ENCODE assay signal across 17 cellular contexts in genomic region chr14:92389598-92390126, GRCh38.
DNase-seq lines count a peak whose midpoint lies in the region; ATAC-seq and TF ChIP-seq lines count a peak whose summit lies in the region.
"Had no signal": no experiment of that assay in that cellular context is flagged by ENCODE, and none has a peak within 500 bp of the region (broad histone marks: within the 10 kb centered on the region; RNA-seq: fewer than 3 reads in every experiment).

No MANE protein-coding gene starts in this region.

- intact Hi-C loops in natural killer cell (cut with micrococcal nuclease): no loop called here

- H3K36me3 ChIP-seq in CD4-positive, CD25-positive, alpha-beta regulatory T cell (ENCODE audit: control insufficient read depth, insufficient read depth, low read length): no peaks in the 10 kb centered on the region
- H3K36me3 ChIP-seq in KOPT-K1 (ENCODE audit: insufficient read depth, low read length) (no peaks in the 10 kb centered on the region), adipocyte (ENCODE audit: control insufficient read depth, insufficient read depth, low read length, severe bottlenecking) (no peaks in the 10 kb centered on the region)
- H3K36me3 ChIP-seq: SJSA1 had no signal

- no peaks in the 10 kb centered on the region for H3K4me1 Mint-ChIP-seq in CD4-positive, CD25-positive, alpha-beta regulatory T cell
- H3K4me1 Mint-ChIP-seq in natural killer cell: peaks cover 13 to 16% of the 10 kb centered on the region in 2 donors
- H3K4me1 Mint-ChIP-seq: B cell had no signal

- no peaks in the 10 kb centered on the region for H3K27me3 ChIP-seq in CD4-positive, CD25-positive, alpha-beta regulatory T cell (ENCODE audit: control insufficient read depth, insufficient read depth, low read length)
- H3K27me3 ChIP-seq in adipocyte (replicated peaks; ENCODE audit: control insufficient read depth, insufficient read depth, low read length): peaks cover 6% of the 10 kb centered on the region
- H3K27me3 ChIP-seq: SJSA1 had no signal

- H3K9me3 Mint-ChIP-seq in CD4-positive, CD25-positive, alpha-beta regulatory T cell: peaks cover 0 to 1% (median 0%) of the 10 kb centered on the region in 7 donors
- H3K9me3 Mint-ChIP-seq in natural killer cell: no peaks in the 10 kb centered on the region

- H3K4me3 ChIP-seq in CD4-positive, CD25-positive, alpha-beta regulatory T cell (ENCODE audit: low read depth, low read length): no peak overlapping the region
- no peak overlapping the region for H3K4me3 ChIP-seq in adipocyte (ENCODE audit: low read length)
- H3K4me3 ChIP-seq: K562, SJSA1 had no signal

- H3K27ac ChIP-seq in CD4-positive, CD25-positive, alpha-beta regulatory T cell (ENCODE audit: insufficient read depth, low read length, poor library complexity, severe bottlenecking): no peak overlapping the region
- peak overlapping the region; percentile 62 for H3K27ac ChIP-seq in KOPT-K1 (ENCODE audit: low read depth, low read length, poor library complexity, severe bottlenecking)
- H3K27ac ChIP-seq: RWPE1, SJSA1 had no signal

- ATAC-seq in CD4-positive, CD25-positive, alpha-beta regulatory T cell (ENCODE audit: low read depth in 2 of 2): no peak
- peak in 2 of 3 donors; percentile 31 to 57 for ATAC-seq in natural killer cell
- ATAC-seq: HCT116, K562 had no signal

- H3K4me3 Mint-ChIP-seq in CD4-positive, CD25-positive, alpha-beta regulatory T cell: no peak overlapping the region
- H3K4me3 Mint-ChIP-seq in natural killer cell: no peak overlapping the region
- H3K4me3 Mint-ChIP-seq: B cell had no signal

- peak overlapping the region; percentile 6 for H3K9ac ChIP-seq in adipocyte (ENCODE audit: low read length)

- no peaks in the 10 kb centered on the region for H3K36me3 Mint-ChIP-seq in CD4-positive, CD25-positive, alpha-beta regulatory T cell
- H3K36me3 Mint-ChIP-seq in natural killer cell: no peaks in the 10 kb centered on the region

- no peaks in the 10 kb centered on the region for H3K9me3 ChIP-seq in CD4-positive, CD25-positive, alpha-beta regulatory T cell (ENCODE audit: control insufficient read depth in 2 of 2, low read length in 2 of 2)
- H3K9me3 ChIP-seq in KOPT-K1 (ENCODE audit: insufficient read depth, low read length, poor library complexity, severe bottlenecking) (no peaks in the 10 kb centered on the region), adipocyte (ENCODE audit: control insufficient read depth, low read length) (peaks cover 4% of the 10 kb centered on the region)
- H3K9me3 ChIP-seq: SJSA1 had no signal

- peak overlapping the region in 2 of 3 donors; percentile 23 to 78 for H3K27ac Mint-ChIP-seq in CD4-positive, CD25-positive, alpha-beta regulatory T cell
- H3K27ac Mint-ChIP-seq in natural killer cell: peak overlapping the region in 1 of 2 donors; percentile 69
- H3K27ac Mint-ChIP-seq: B cell had no signal

- no peak for TF ChIP-seq CTCF in natural killer cell (IDR thresholded peaks at IDR 0.05)

- H3K27me3 Mint-ChIP-seq in CD4-positive, CD25-positive, alpha-beta regulatory T cell: peaks cover 21% of the 10 kb centered on the region
- H3K27me3 Mint-ChIP-seq in natural killer cell (ENCODE audit: low read depth in 2 of 2): peaks cover 0 to 7% of the 10 kb centered on the region in 2 donors

- DNase-seq in CD4-positive, CD25-positive, alpha-beta regulatory T cell: no peak
- DNase-seq in adipocyte (ENCODE audit: low read depth): no peak
- no peak for DNase-seq in natural killer cell
- no peak for DNase-seq in NCI-H524 (lab: John Stamatoyannopoulos, UW)
- DNase-seq in iPS-NIHi11 (ENCODE audit: low spot score): no peak
- DNase-seq in NCI-H2029 (lab: John Stamatoyannopoulos, UW): no peak
- DNase-seq: DMS153, NCI-H1105, NCI-H187, NCI-H2171 treated with DMSO at 0.1 percent for 48 hours, SW 1271 had no signal

- H3K4me1 ChIP-seq in CD4-positive, CD25-positive, alpha-beta regulatory T cell (ENCODE audit: control insufficient read depth, insufficient read depth, low read length, poor library complexity, severe bottlenecking): no peaks in the 10 kb centered on the region
- H3K4me1 ChIP-seq in adipocyte (ENCODE audit: control insufficient read depth, insufficient read depth, low read length): peaks cover 17% of the 10 kb centered on the region
- H3K4me1 ChIP-seq: SJSA1 had no signal

Comparison
In these comparisons a context has a peak if more than half of its experiments do, and no peak if none do; other contexts are left out.
1. ATAC-seq: peak in natural killer cell (2 of 3); none in CD4-positive, CD25-positive, alpha-beta regulatory T cell (0 of 2).